Comparison of ENCODE assay signal across 7 cellular contexts in genomic region chr4:10115657-10116624, GRCh38. TPM values are rescaled to one million over a fixed set of nuclear protein-coding genes. Genes with fewer than 3 reads are reported as not detected.
DNase-seq lines count a peak whose midpoint lies in the region; ATAC-seq and TF ChIP-seq lines count a peak whose summit lies in the region.

No MANE protein-coding gene starts in this region.

- no peaks in the 10 kb centered on the region for H3K9me3 Mint-ChIP-seq in stimulated activated naive CD8-positive, alpha-beta T cell treated with anti-CD3 and anti-CD28 coated beads, Interleukin-15, amount 100 ng/mL, for 72 hours

- no peaks in the 10 kb centered on the region for H3K9me3 ChIP-seq in HEK293 (ENCODE audit: control insufficient read depth, insufficient read depth, low read depth, low read length)
- H3K9me3 ChIP-seq in mucosa of descending colon = no peaks in the 10 kb centered on the region

- peaks cover 4 to 47% of the 10 kb centered on the region in 2 experiments; a peak in 2 of 3 replicates for H3K36me3 ChIP-seq in HEK293 (ENCODE audit: control insufficient read depth in 2 of 2, insufficient read depth in 1 of 2, low read length in 2 of 2)
- H3K36me3 ChIP-seq in mucosa of descending colon (ENCODE audit: low read depth) = no peaks in the 10 kb centered on the region

- TF ChIP-seq CTCF in HEK293 (tag by site-specific recombination; IDR thresholded peaks at IDR 0.05) (no peak), NB4 (IDR thresholded peaks at IDR 0.05; ENCODE audit: low read depth, low read length) (no peak), mucosa of descending colon (IDR thresholded peaks at IDR 0.05) (no peak)

- H3K4me1 ChIP-seq in HEK293 (ENCODE audit: control insufficient read depth, insufficient read depth, low read length) (no peaks in the 10 kb centered on the region), mucosa of descending colon (ENCODE audit: low read depth) (peaks cover 33% of the 10 kb centered on the region)

- H3K4me3 ChIP-seq in HEK293 (ENCODE audit: low read depth, low read length) (peak overlapping the region; percentile 75), NB4 (ENCODE audit: low read depth, low read length) (peak overlapping the region; percentile 83), mucosa of descending colon (peak overlapping the region; percentile 84)

- TF ChIP-seq POLR2A in NB4 (IDR thresholded peaks at IDR 0.05; ENCODE audit: extremely low read depth, insufficient read length) = no peak

- CTCF ChIA-PET in HEK293 (lab: Yijun Ruan, JAX) = no interaction called here

- intact Hi-C loops in mucosa of descending colon (cut with DNase I, micrococcal nuclease) = no loop called here

- POLR2A ChIA-PET in HEK293 (lab: Yijun Ruan, JAX) = interaction anchor here (0.9 to 2.5 kb wide), 7 partner anchors 9 to 424 kb away, joined by 3 to 19 read pairs (median 4); no protein-coding TSS in a partner anchor

- ATAC-seq in GM18502 (IDR thresholded peaks at IDR 0.05; ENCODE audit: poor library complexity, unreplicated experiment) = peak; percentile 41
- ATAC-seq in mucosa of descending colon = peak; percentile 72
- ATAC-seq in stimulated activated naive CD8-positive, alpha-beta T cell treated with anti-CD3 and anti-CD28 coated beads, Interleukin-15, amount 100 ng/mL, for 72 hours = peak; percentile 52

- peak overlapping the region; percentile 93 to 94 for H3K4me3 Mint-ChIP-seq in stimulated activated naive CD8-positive, alpha-beta T cell treated with anti-CD3 and anti-CD28 coated beads, Interleukin-15, amount 100 ng/mL, for 72 hours

- H3K27ac Mint-ChIP-seq in stimulated activated naive CD8-positive, alpha-beta T cell treated with anti-CD3 and anti-CD28 coated beads, Interleukin-15, amount 100 ng/mL, for 72 hours = peak overlapping the region; percentile 88 to 94

- peak; percentile 69 for DNase-seq in NB4 (ENCODE audit: low read depth)
- DNase-seq in activated CD4-positive, alpha-beta T cell treated with anti-CD3 and anti-CD28 coated beads, Interleukin-2, amount 50 U/mL, for 48 hours = peak; percentile 79 to 84
- DNase-seq in effector CD4-positive, alpha-beta T cell = peak; percentile 66
- DNase-seq in mucosa of descending colon = peak; percentile 87 to 93 (median 90)
- peak; percentile 62 to 72 for DNase-seq in stimulated activated naive CD8-positive, alpha-beta T cell treated with anti-CD3 and anti-CD28 coated beads, Interleukin-15, amount 100 ng/mL, for 72 hours

- H3K4me1 Mint-ChIP-seq in stimulated activated naive CD8-positive, alpha-beta T cell treated with anti-CD3 and anti-CD28 coated beads, Interleukin-15, amount 100 ng/mL, for 72 hours = peaks cover 90% of the 10 kb centered on the region

- peak overlapping the region; percentile 81 for H3K27ac ChIP-seq in HEK293 (ENCODE audit: extremely low read depth, low read depth, low read length)

- H3K27me3 Mint-ChIP-seq in stimulated activated naive CD8-positive, alpha-beta T cell treated with anti-CD3 and anti-CD28 coated beads, Interleukin-15, amount 100 ng/mL, for 72 hours = no peaks in the 10 kb centered on the region

TF ChIP-seq in HEK293, 187 proteins besides CTCF, POLR2A, EP300 and RAD21 (continues in another document):
- peak; percentile 20; the same call in 1 of the 2 replicates for TF ChIP-seq KLF8 (tag by site-specific recombination; IDR thresholded peaks at IDR 0.05)
- no peak for TF ChIP-seq ZNF707 (tag by site-specific recombination; IDR thresholded peaks at IDR 0.05)
- no peak for TF ChIP-seq PATZ1 (tag by site-specific recombination; IDR thresholded peaks at IDR 0.05)
- no peak for TF ChIP-seq ZBTB1 (tag by site-specific recombination; IDR thresholded peaks at IDR 0.05)
- peak; percentile 76 for TF ChIP-seq KLF9 (tag by site-specific recombination; IDR thresholded peaks at IDR 0.05; ENCODE audit: low read depth)
- TF ChIP-seq SCRT2 (tag by site-specific recombination; IDR thresholded peaks at IDR 0.05) = peak; percentile 92
- TF ChIP-seq AEBP2 (tag by site-specific recombination; IDR thresholded peaks at IDR 0.05; ENCODE audit: borderline replicate concordance) = no peak
- TF ChIP-seq ZNF785 (tag by site-specific recombination; IDR thresholded peaks at IDR 0.05) = no peak
- TF ChIP-seq KLF10 (tag by site-specific recombination; IDR thresholded peaks at IDR 0.05) = no peak
- TF ChIP-seq ZNF624 (tag by site-specific recombination; IDR thresholded peaks at IDR 0.05) = no peak
- TF ChIP-seq ZNF548 (tag by site-specific recombination; IDR thresholded peaks at IDR 0.05) = no peak
- no peak for TF ChIP-seq ZNF248 (tag by site-specific recombination; IDR thresholded peaks at IDR 0.05)
- no peak for TF ChIP-seq ZNF292 (tag by site-specific recombination; IDR thresholded peaks at IDR 0.05; ENCODE audit: borderline replicate concordance, low read depth)
- no peak for TF ChIP-seq ZNF473 (tag by site-specific recombination; IDR thresholded peaks at IDR 0.05)
- no peak for TF ChIP-seq ZNF302 (tag by site-specific recombination; IDR thresholded peaks at IDR 0.05; ENCODE audit: low read depth)
- no peak for TF ChIP-seq ZNF19 (tag by site-specific recombination; IDR thresholded peaks at IDR 0.05; ENCODE audit: low read depth)
- no peak for TF ChIP-seq ZNF580 (tag by site-specific recombination; IDR thresholded peaks at IDR 0.05)
- TF ChIP-seq ZBTB44 (tag by site-specific recombination; IDR thresholded peaks at IDR 0.05) = no peak
- no peak for TF ChIP-seq YY1 (tag by site-specific recombination; IDR thresholded peaks at IDR 0.05)
- no peak for TF ChIP-seq ZNF426 (tag by site-specific recombination; IDR thresholded peaks at IDR 0.05)
- no peak for TF ChIP-seq ZBTB17 (tag by site-specific recombination; IDR thresholded peaks at IDR 0.05)
- TF ChIP-seq ZNF654 (tag by site-specific recombination; IDR thresholded peaks at IDR 0.05; ENCODE audit: low read depth) = no peak
- no peak for TF ChIP-seq ZNF18 (tag by site-specific recombination; IDR thresholded peaks at IDR 0.05)
- TF ChIP-seq ZBTB20 (tag by site-specific recombination; IDR thresholded peaks at IDR 0.05) = peak; percentile 70; the same call in 1 of the 2 replicates
- no peak for TF ChIP-seq ZNF10 (tag by site-specific recombination; IDR thresholded peaks at IDR 0.05)

RNA-seq across cellular contexts. Expression of gene WDR1, which starts 0.7 kb away (rescaled TPM):
- total RNA-seq in mucosa of descending colon = 100 to 1,000 TPM; 366 to 467 (median 380) TPM

Comparison
In these comparisons a context has a peak if more than half of its experiments do, and no peak if none do; other contexts are left out.
1. Peak in every context shown above with its lines: DNase-seq, ATAC-seq, H3K4me3 ChIP-seq and H3K27ac ChIP-seq.